9 cellular contexts compared by ENCODE assay signal in the genomic region with DNA sequence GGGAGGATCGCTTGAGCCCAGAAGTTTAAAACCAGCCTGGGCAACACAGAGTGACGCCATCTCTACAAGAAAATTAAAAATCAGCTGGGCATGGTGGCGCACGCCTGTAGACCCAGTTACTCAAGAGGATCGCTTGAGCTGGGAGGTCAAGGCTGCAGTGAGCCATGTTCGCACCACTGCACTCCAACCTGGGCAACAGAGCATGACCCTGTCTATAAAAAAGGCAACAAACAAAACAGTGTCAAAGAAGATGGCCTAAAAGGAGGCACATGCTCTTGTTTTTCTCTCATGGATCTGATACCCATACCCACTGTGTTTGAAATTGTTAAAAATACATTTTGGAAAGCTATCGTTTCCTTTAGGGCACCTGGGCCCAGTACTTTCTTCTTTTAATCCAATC.
DNase-seq lines count a peak whose midpoint lies in the region; ATAC-seq and TF ChIP-seq lines count a peak whose summit lies in the region.
"Had no signal": no experiment of that assay in that cellular context is flagged by ENCODE, and none has a peak within 500 bp of the region (broad histone marks: within the 10 kb centered on the region; RNA-seq: fewer than 3 reads in every experiment).

No MANE protein-coding gene starts in this region.

- H3K9me3 Mint-ChIP-seq in activated CD4-positive, alpha-beta T cell treated with anti-CD3 and anti-CD28 coated beads, Interleukin-2, amount 10 ng/mL, durations not matched to agents 7 days and 5 days: no peaks in the 10 kb centered on the region
- H3K9me3 Mint-ChIP-seq in activated naive CD8-positive, alpha-beta T cell treated with anti-CD3 and anti-CD28 coated beads, Interleukin-2, amount 10 ng/mL, durations not matched to agents 7 days and 5 days: no peaks in the 10 kb centered on the region

- no peak overlapping the region for H3K9ac ChIP-seq in mucosa of rectum (ENCODE audit: low read depth in 1 of 2, low read length in 2 of 2)

- ATAC-seq in activated naive CD8-positive, alpha-beta T cell treated with anti-CD3 and anti-CD28 coated beads, Interleukin-2, amount 10 ng/mL, durations not matched to agents 7 days and 5 days (ENCODE audit: low read depth): no peak

- POLR2A ChIA-PET in activated CD4-positive, alpha-beta T cell treated with anti-CD3 and anti-CD28 coated beads, Interleukin-2, amount 10 ng/mL, durations not matched to agents 7 days and 5 days (lab: Charles Lee): no interaction called here
- POLR2A ChIA-PET in activated naive CD8-positive, alpha-beta T cell treated with anti-CD3 and anti-CD28 coated beads, Interleukin-2, amount 10 ng/mL, durations not matched to agents 7 days and 5 days (lab: Charles Lee): no interaction called here

- H3K27ac Mint-ChIP-seq in activated CD4-positive, alpha-beta T cell treated with anti-CD3 and anti-CD28 coated beads, Interleukin-2, amount 10 ng/mL, durations not matched to agents 7 days and 5 days: peak overlapping the region; percentile 88
- peak overlapping the region; percentile 81 for H3K27ac Mint-ChIP-seq in activated naive CD8-positive, alpha-beta T cell treated with anti-CD3 and anti-CD28 coated beads, Interleukin-2, amount 10 ng/mL, durations not matched to agents 7 days and 5 days

- H3K9me3 ChIP-seq in mucosa of rectum (ENCODE audit: control insufficient read depth in 2 of 2, low read length in 2 of 2) (no peaks in the 10 kb centered on the region), tibial artery (no peaks in the 10 kb centered on the region)
- H3K9me3 ChIP-seq: mucosa of descending colon had no signal

- peaks cover 41% of the 10 kb centered on the region for H3K4me1 Mint-ChIP-seq in activated CD4-positive, alpha-beta T cell treated with anti-CD3 and anti-CD28 coated beads, Interleukin-2, amount 10 ng/mL, durations not matched to agents 7 days and 5 days
- peaks cover 21% of the 10 kb centered on the region for H3K4me1 Mint-ChIP-seq in activated naive CD8-positive, alpha-beta T cell treated with anti-CD3 and anti-CD28 coated beads, Interleukin-2, amount 10 ng/mL, durations not matched to agents 7 days and 5 days

- intact Hi-C loops in tibial artery (cut with DNase I; ENCODE audit: low total_unique reads): no loop called here

- H3K4me3 ChIP-seq in mucosa of rectum (ENCODE audit: low read length in 2 of 2) (no peak overlapping the region), tibial artery (no peak overlapping the region)
- H3K4me3 ChIP-seq: mucosa of descending colon had no signal

- H3K36me3 ChIP-seq in mucosa of rectum (ENCODE audit: control insufficient read depth in 2 of 2, insufficient read depth in 2 of 2, low read length in 2 of 2) (peaks cover 5 to 10% of the 10 kb centered on the region in 2 donors), tibial artery (peaks cover 0 to 7% (median 0%) of the 10 kb centered on the region in 3 donors)

- H3K36me3 Mint-ChIP-seq in activated CD4-positive, alpha-beta T cell treated with anti-CD3 and anti-CD28 coated beads, Interleukin-2, amount 10 ng/mL, durations not matched to agents 7 days and 5 days (ENCODE audit: low read depth): peaks cover 29% of the 10 kb centered on the region
- peaks cover 15% of the 10 kb centered on the region for H3K36me3 Mint-ChIP-seq in activated naive CD8-positive, alpha-beta T cell treated with anti-CD3 and anti-CD28 coated beads, Interleukin-2, amount 10 ng/mL, durations not matched to agents 7 days and 5 days

- CTCF ChIA-PET in activated CD4-positive, alpha-beta T cell treated with anti-CD3 and anti-CD28 coated beads, Interleukin-2, amount 10 ng/mL, durations not matched to agents 7 days and 5 days (lab: Charles Lee): interaction anchor here (0.6 to 1.4 kb wide), 2 partner anchors 51 to 219 kb away, joined by 3 read pairs; no protein-coding TSS in a partner anchor

- no peak for DNase-seq in activated CD4-positive, alpha-beta T cell treated with anti-CD3 and anti-CD28 coated beads, Interleukin-2, amount 10 ng/mL, durations not matched to agents 7 days and 5 days
- no peak for DNase-seq in activated CD4-positive, alpha-beta T cell treated with anti-CD3 and anti-CD28 coated beads for 1 hour
- DNase-seq in activated naive CD8-positive, alpha-beta T cell treated with anti-CD3 and anti-CD28 coated beads, Interleukin-2, amount 10 ng/mL, durations not matched to agents 7 days and 5 days: no peak
- DNase-seq in tibial artery (no peak), A172 (ENCODE audit: low spot score) (no peak), NCI-H1417 (lab: John Stamatoyannopoulos, UW) (no peak)
- no peak for DNase-seq in stimulated activated naive CD4-positive, alpha-beta T cell treated with Interleukin-2 at 50 U/mL for 16 hours (lab: John Stamatoyannopoulos, UW)

- TF ChIP-seq CTCF in tibial artery (IDR thresholded peaks at IDR 0.05): no peak

- peak overlapping the region; percentile 16 to 48 for H3K27ac ChIP-seq in mucosa of rectum (ENCODE audit: low read depth in 2 of 2, low read length in 2 of 2)
- peak overlapping the region; percentile 73 to 79 for H3K27ac ChIP-seq in tibial artery

- H3K4me1 ChIP-seq in mucosa of rectum (ENCODE audit: control insufficient read depth in 2 of 2, insufficient read depth in 2 of 2, low read length in 2 of 2) (peaks cover 0 to 2% of the 10 kb centered on the region in 2 donors), tibial artery (peaks cover 0 to 25% (median 18%) of the 10 kb centered on the region in 4 donors)

- H3K27me3 ChIP-seq in mucosa of rectum (ENCODE audit: control insufficient read depth in 2 of 2, insufficient read depth in 2 of 2, low read length in 2 of 2): no peaks in the 10 kb centered on the region
- H3K27me3 ChIP-seq in tibial artery: no peaks in the 10 kb centered on the region

- no peaks in the 10 kb centered on the region for H3K27me3 Mint-ChIP-seq in activated CD4-positive, alpha-beta T cell treated with anti-CD3 and anti-CD28 coated beads, Interleukin-2, amount 10 ng/mL, durations not matched to agents 7 days and 5 days
- H3K27me3 Mint-ChIP-seq in activated naive CD8-positive, alpha-beta T cell treated with anti-CD3 and anti-CD28 coated beads, Interleukin-2, amount 10 ng/mL, durations not matched to agents 7 days and 5 days: no peaks in the 10 kb centered on the region

- peak overlapping the region; percentile 55 for H3K4me3 Mint-ChIP-seq in activated CD4-positive, alpha-beta T cell treated with anti-CD3 and anti-CD28 coated beads, Interleukin-2, amount 10 ng/mL, durations not matched to agents 7 days and 5 days
- H3K4me3 Mint-ChIP-seq in activated naive CD8-positive, alpha-beta T cell treated with anti-CD3 and anti-CD28 coated beads, Interleukin-2, amount 10 ng/mL, durations not matched to agents 7 days and 5 days: peak overlapping the region; percentile 77
